ENCODE assay signal across 19 cellular contexts in the genomic region with DNA sequence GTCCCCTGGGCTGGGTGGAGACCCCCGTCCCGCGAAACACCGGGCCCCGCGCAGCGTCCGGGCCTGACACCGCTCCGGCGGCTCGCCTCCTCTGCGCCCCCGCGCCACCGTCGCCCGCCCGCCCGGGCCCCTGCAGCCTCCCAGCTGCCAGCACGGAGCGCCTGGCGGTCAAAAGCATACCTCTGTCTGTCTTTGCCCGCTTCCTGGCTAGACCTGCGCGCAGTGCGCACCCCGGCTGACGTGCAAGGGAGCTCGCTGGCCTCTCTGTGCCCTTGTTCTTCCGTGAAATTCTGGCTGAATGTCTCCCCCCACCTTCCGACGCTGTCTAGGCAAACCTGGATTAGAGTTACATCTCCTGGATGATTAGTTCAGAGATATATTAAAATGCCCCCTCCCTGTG. TPM values are rescaled to one million over a fixed set of nuclear protein-coding genes. Genes with fewer than 3 reads are reported as not detected.
DNase-seq lines count a peak whose midpoint lies in the region; ATAC-seq and TF ChIP-seq lines count a peak whose summit lies in the region.
"Not testable (repeated sequence)": the region's sequence is repeated elsewhere in the genome, so short reads cannot be mapped to it uniquely, and the experiment has no call there.
"Had no signal": no experiment of that assay in that cellular context is flagged by ENCODE, and none has a peak within 500 bp of the region (broad histone marks: within the 10 kb centered on the region; RNA-seq: fewer than 3 reads in every experiment).

No MANE protein-coding gene starts in this region.

- BruUV-seq in Calu3 (replicated peaks; lab: Mats Ljungman, UMichigan) = not testable (repeated sequence)

- POLR2A ChIA-PET in WTC11 (lab: Charles Lee) = not testable (repeated sequence)

- H3K9me3 Mint-ChIP-seq in Calu3 (ENCODE audit: low read depth, unreplicated experiment); glutamatergic neuron (ENCODE audit: unreplicated experiment); progenitor cell of endocrine pancreas (ENCODE audit: low read depth): not testable (repeated sequence)
- peaks cover 11% of the 10 kb centered on the region for H3K9me3 Mint-ChIP-seq in T-helper 2 cell treated with Interferon-gamma antibody and Interleukin-4, amounts not matched to agents 5 μg/mL and 100 μg/mL, for 36 hours
- peaks cover 13% of the 10 kb centered on the region for H3K9me3 Mint-ChIP-seq in WTC11

- not testable (repeated sequence) for H3K9me3 ChIP-seq in Karpas-422 (ENCODE audit: low read length)

- H3K4me1 ChIP-seq in Karpas-422 (ENCODE audit: low read length) = not testable (repeated sequence)

- H2AFZ ChIP-seq in Karpas-422 (ENCODE audit: low read length) = not testable (repeated sequence)

- not testable (repeated sequence) for TF ChIP-seq CTCF in Calu3 (IDR thresholded peaks at IDR 0.05; ENCODE audit: unreplicated experiment); GM10266 (IDR thresholded peaks at IDR 0.05; ENCODE audit: control insufficient read depth, insufficient read depth, low read depth, missing control alignments); WTC11 (IDR thresholded peaks at IDR 0.05); glutamatergic neuron (IDR thresholded peaks at IDR 0.05; ENCODE audit: partially characterized antibody, unreplicated experiment); progenitor cell of endocrine pancreas (IDR thresholded peaks at IDR 0.05; ENCODE audit: unreplicated experiment)

- H4K20me1 ChIP-seq in Karpas-422 (ENCODE audit: insufficient read depth, low read depth, low read length) = not testable (repeated sequence)

- not testable (repeated sequence) for H3K36me3 ChIP-seq in Karpas-422 (ENCODE audit: insufficient read depth, low read length)

- not testable (repeated sequence) for H3K4me3 ChIP-seq in Karpas-422 (ENCODE audit: low read length)

- not testable (repeated sequence) for H3K27me3 ChIP-seq in Karpas-422 (ENCODE audit: low read length)

- not testable (repeated sequence) for H3K4me2 ChIP-seq in Karpas-422 (ENCODE audit: low read depth, low read length, poor library complexity, severe bottlenecking)

- intact Hi-C loops in Calu3 (cut with micrococcal nuclease; ENCODE audit: unreplicated experiment) = not testable (repeated sequence)

- DNase-seq in AG08396 (ENCODE audit: low spot score) (peak; percentile 1), GM10266 (ENCODE audit: extremely low spot score) (peak; percentile 0), Karpas-422 (peak; percentile 25), glutamatergic neuron (peak; percentile 15)
- not testable (repeated sequence) for DNase-seq in Calu3; T-helper 2 cell treated with Interferon-gamma antibody and Interleukin-4, amounts not matched to agents 5 μg/mL and 100 μg/mL, for 36 hours (ENCODE audit: low spot score); WTC11 (ENCODE audit: low spot score); progenitor cell of endocrine pancreas (ENCODE audit: low spot score, unreplicated experiment)

- not testable (repeated sequence) for H3K36me3 Mint-ChIP-seq in Calu3 (ENCODE audit: insufficient read depth, unreplicated experiment); T-helper 2 cell treated with Interferon-gamma antibody and Interleukin-4, amounts not matched to agents 5 μg/mL and 100 μg/mL, for 36 hours (ENCODE audit: low read depth); glutamatergic neuron (ENCODE audit: unreplicated experiment); progenitor cell of endocrine pancreas (ENCODE audit: insufficient read depth)
- peaks cover 18% of the 10 kb centered on the region for H3K36me3 Mint-ChIP-seq in WTC11

- not testable (repeated sequence) for H3K27me3 Mint-ChIP-seq in Calu3 (ENCODE audit: unreplicated experiment); T-helper 2 cell treated with Interferon-gamma antibody and Interleukin-4, amounts not matched to agents 5 μg/mL and 100 μg/mL, for 36 hours (ENCODE audit: low read depth); glutamatergic neuron (ENCODE audit: unreplicated experiment); progenitor cell of endocrine pancreas
- peaks cover 20% of the 10 kb centered on the region for H3K27me3 Mint-ChIP-seq in WTC11 (ENCODE audit: low read depth)

- not testable (repeated sequence) for H3K9ac ChIP-seq in Karpas-422 (ENCODE audit: low read length)

- not testable (repeated sequence) for ATAC-seq in WTC11

- H3K27ac ChIP-seq in Karpas-422 (ENCODE audit: low read length) = not testable (repeated sequence)

- H3K79me2 ChIP-seq in Karpas-422 (ENCODE audit: low read length) = not testable (repeated sequence)

- H3K27ac Mint-ChIP-seq in Calu3 (ENCODE audit: unreplicated experiment) = peak overlapping the region; percentile 80
- peak overlapping the region; percentile 67 for H3K27ac Mint-ChIP-seq in T-helper 2 cell treated with Interferon-gamma antibody and Interleukin-4, amounts not matched to agents 5 μg/mL and 100 μg/mL, for 36 hours
- not testable (repeated sequence) for H3K27ac Mint-ChIP-seq in WTC11; glutamatergic neuron (ENCODE audit: unreplicated experiment)
- H3K27ac Mint-ChIP-seq in progenitor cell of endocrine pancreas = peak overlapping the region; percentile 69

- not testable (repeated sequence) for H3K4me3 Mint-ChIP-seq in Calu3 (ENCODE audit: low read depth, unreplicated experiment); T-helper 2 cell treated with Interferon-gamma antibody and Interleukin-4, amounts not matched to agents 5 μg/mL and 100 μg/mL, for 36 hours; glutamatergic neuron (ENCODE audit: unreplicated experiment); progenitor cell of endocrine pancreas (ENCODE audit: low read depth)
- H3K4me3 Mint-ChIP-seq in WTC11 = peak overlapping the region; percentile 22; the same call in 1 of the 2 replicates

- CTCF ChIA-PET in Calu3 (lab: Charles Lee); WTC11 (lab: Charles Lee): not testable (repeated sequence)

- H3K9me2 ChIP-seq in Karpas-422 (replicated peaks; ENCODE audit: insufficient read depth, low read length) = not testable (repeated sequence)

- not testable (repeated sequence) for H3K4me1 Mint-ChIP-seq in Calu3 (ENCODE audit: low read depth, unreplicated experiment); T-helper 2 cell treated with Interferon-gamma antibody and Interleukin-4, amounts not matched to agents 5 μg/mL and 100 μg/mL, for 36 hours (ENCODE audit: low read depth); WTC11; glutamatergic neuron (ENCODE audit: low read depth, unreplicated experiment); progenitor cell of endocrine pancreas (ENCODE audit: low read depth)

RNA-seq across cellular contexts. Expression of a gene that starts 1.9 kb away (rescaled TPM):
- not detected in 2 replicates for total RNA-seq in Calu3 (2022)
- not detected in 2 replicates for total RNA-seq in Karpas-422 (2014; rRNA removed; shearing (Covaris generic); ENCODE audit: low replicate concordance)
- 0.52 TPM in 1 of 3 replicates, not detected in the others for total RNA-seq in WTC11 (2021)
- 1.2 TPM for total RNA-seq in glutamatergic neuron (ENCODE audit: unreplicated experiment)
- not detected in 2 replicates for total RNA-seq in progenitor cell of endocrine pancreas
- total RNA-seq: A172; A673; B cell; Caco-2; CD4-positive, alpha-beta memory T cell; CD4-positive, alpha-beta T cell; CD4-positive, CD25-positive, alpha-beta regulatory T cell; CD8-positive, alpha-beta memory T cell; CD8-positive, alpha-beta T cell; Daoy; G401 had no signal
